7 cellular contexts compared by ENCODE assay signal in the genomic region with DNA sequence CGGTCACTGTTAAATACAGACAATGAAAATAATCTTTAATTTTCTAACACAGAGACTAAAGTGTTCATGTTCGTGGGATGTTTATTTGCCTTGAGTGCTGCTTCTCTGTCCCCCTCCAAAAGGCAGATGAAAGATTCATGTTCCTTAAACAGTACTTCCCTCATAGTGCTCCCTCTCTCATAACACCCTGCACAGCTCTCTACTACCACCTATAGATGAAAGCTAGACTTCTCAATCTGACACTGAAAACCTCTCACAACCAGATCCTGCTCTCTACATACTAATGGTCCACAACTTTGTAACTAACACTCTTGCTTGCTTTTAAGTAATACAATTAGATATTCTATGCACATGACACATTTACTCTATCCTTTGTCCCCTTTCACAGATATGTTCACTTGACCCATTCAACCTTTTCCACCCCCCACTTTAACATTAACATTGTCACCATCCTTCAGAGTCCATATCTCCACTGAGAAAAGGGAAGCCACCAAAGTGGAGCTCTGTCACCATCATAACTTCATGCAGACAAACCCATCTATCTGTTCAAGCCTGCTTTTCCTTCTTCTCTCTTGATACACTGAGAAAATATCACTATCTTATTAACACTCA.
A peak's percentile ranks its signal among the peaks of the same experiment; 100 is the strongest.
DNase-seq lines count a peak whose midpoint lies in the region; ATAC-seq and TF ChIP-seq lines count a peak whose summit lies in the region.

No MANE protein-coding gene starts in this region.

- TF ChIP-seq CTCF in GM12864 (IDR thresholded peaks at IDR 0.05; ENCODE audit: low read depth, low read length, missing control alignments) (peak; percentile 66), NB4 (IDR thresholded peaks at IDR 0.05; ENCODE audit: low read depth, low read length) (peak; percentile 79), lung (IDR thresholded peaks at IDR 0.05; ENCODE audit: control extremely low read depth, extremely low read depth) (peak; percentile 50)

- no peak for ATAC-seq in lung (ENCODE audit: insufficient read depth, low FRiP score)

- no peak overlapping the region for H3K27ac ChIP-seq in lung (ENCODE audit: low read depth in 1 of 2, low read length in 1 of 2)

- H3K9me3 ChIP-seq in lung (ENCODE audit: control insufficient read depth in 2 of 2, insufficient read depth in 1 of 2, low read length in 1 of 2), result no peaks in the 10 kb centered on the region

- H3K4me3 ChIP-seq in GM12864 (ENCODE audit: low read depth, low read length) (no peak overlapping the region), NB4 (ENCODE audit: low read depth, low read length) (no peak overlapping the region), lung (no peak overlapping the region)

- H3K4me1 ChIP-seq in lung (ENCODE audit: control insufficient read depth in 2 of 2, insufficient read depth in 2 of 2, low read length in 2 of 2), result no peaks in the 10 kb centered on the region

- H3K27me3 ChIP-seq in lung (ENCODE audit: control insufficient read depth, insufficient read depth), result no peaks in the 10 kb centered on the region

- no peak for DNase-seq in GM12864 (ENCODE audit: low read depth)
- DNase-seq in H4 (ENCODE audit: low spot score), result peak; percentile 59
- DNase-seq in NB4 (ENCODE audit: low read depth), result peak; percentile 60
- DNase-seq in T47D (ENCODE audit: low read depth in 1 of 2, low spot score in 1 of 2), result peak; percentile 51 to 75
- DNase-seq in lung (ENCODE audit: low spot score), result no peak
- DNase-seq in posterior vena cava (ENCODE audit: low spot score), result no peak
- DNase-seq in midbrain (lab: John Stamatoyannopoulos, UW), result no peak

- intact Hi-C loops in posterior vena cava (cut with DNase I), result no loop called here

- in situ Hi-C loops in T47D (cut with HindIII; ENCODE audit: low pct_unique_long_range_greater_than_20kb, low sequenced_read_pairs), result no loop called here

- WGBS in lung, 2 donors, result 47 to 49% methylated on average over 2 of the region's 2 CpGs

- H3K36me3 ChIP-seq in lung (ENCODE audit: control insufficient read depth in 2 of 2, insufficient read depth in 2 of 2, low read length in 2 of 2), result no peaks in the 10 kb centered on the region

- no peak for TF ChIP-seq POLR2A in NB4 (IDR thresholded peaks at IDR 0.05; ENCODE audit: extremely low read depth, insufficient read length)

Comparison
In these comparisons a context has a peak if more than half of its experiments do, and no peak if none do; other contexts are left out.
1. DNase-seq: peak in H4 (single experiment), NB4 (single experiment) and T47D (2 of 2); none in GM12864 (single experiment), lung (single experiment), posterior vena cava (single experiment) and midbrain (single experiment).
2. Peak in every context shown above with its lines, with median percentiles within 50 percentile points of each other: CTCF ChIP-seq.